ENCODE assay signal across 11 cellular contexts in genomic region chr16:70573451-70574121, GRCh38. TPM values are rescaled to one million over a fixed set of nuclear protein-coding genes. Genes with fewer than 3 reads are reported as not detected.
DNase-seq lines count a peak whose midpoint lies in the region; ATAC-seq, FAIRE-seq and TF ChIP-seq lines count a peak whose summit lies in the region.
"Had no signal": no experiment of that assay in that cellular context is flagged by ENCODE, and none has a peak within 500 bp of the region (broad histone marks: within the 10 kb centered on the region; RNA-seq: fewer than 3 reads in every experiment).

No MANE protein-coding gene starts in this region.

- peaks cover 9% of the 10 kb centered on the region for H3K79me2 ChIP-seq in astrocyte (ENCODE audit: insufficient read depth, low read length)

- ATAC-seq in heart right ventricle (peak; percentile 56 to 90 (median 84)), HG02840 (IDR thresholded peaks at IDR 0.05; ENCODE audit: low FRiP score, unreplicated experiment) (no peak)

- peak; percentile 52 for FAIRE-seq in astrocyte (lab: Jason Lieb, UNC)

- peak overlapping the region; percentile 52 for H3K4me2 ChIP-seq in astrocyte (ENCODE audit: low read length)

- H3K4me3 Mint-ChIP-seq in astrocyte (ENCODE audit: unreplicated experiment), result peak overlapping the region; percentile 67

- peaks cover 28% of the 10 kb centered on the region for H3K36me3 Mint-ChIP-seq in astrocyte (ENCODE audit: low read depth, unreplicated experiment)

- peaks cover 68% of the 10 kb centered on the region for H4K20me1 ChIP-seq in astrocyte (ENCODE audit: insufficient read depth, low read length)

- H3K27me3 Mint-ChIP-seq in astrocyte (ENCODE audit: low read depth, unreplicated experiment), result no peaks in the 10 kb centered on the region
- H3K27me3 Mint-ChIP-seq: naive B cell had no signal

- H3K27ac ChIP-seq in astrocyte (ENCODE audit: low read depth, low read length) (peak overlapping the region; percentile 74), heart right ventricle (peak overlapping the region; percentile 16 to 87 (median 72)), rectal smooth muscle tissue (ENCODE audit: low read depth, low read length) (peak overlapping the region; percentile 43)

- H3K9me3 ChIP-seq in astrocyte (ENCODE audit: insufficient read depth, low read depth, low read length) (no peaks in the 10 kb centered on the region), heart right ventricle (no peaks in the 10 kb centered on the region)

- H3K4me1 Mint-ChIP-seq in astrocyte (ENCODE audit: low read depth, unreplicated experiment), result peaks cover 59% of the 10 kb centered on the region

- no peak overlapping the region for H2AFZ ChIP-seq in astrocyte (ENCODE audit: low read depth, low read length)

- no peak for TF ChIP-seq CTCF in astrocyte (IDR thresholded peaks at IDR 0.05; ENCODE audit: insufficient read depth, low read depth, low read length)
- TF ChIP-seq CTCF in heart right ventricle (IDR thresholded peaks at IDR 0.05), result no peak

- H3K4me3 ChIP-seq in astrocyte (ENCODE audit: insufficient read depth, low read depth, low read length) (no peak overlapping the region), heart right ventricle (no peak overlapping the region), rectal smooth muscle tissue (ENCODE audit: low read length) (no peak overlapping the region)

- peak; percentile 74 for DNase-seq in GM03348 (ENCODE audit: low spot score)
- peak; percentile 93 for DNase-seq in astrocyte (ENCODE audit: low read depth)
- DNase-seq in heart right ventricle, result peak; percentile 49 to 77
- DNase-seq in DMS79 (lab: John Stamatoyannopoulos, UW), result no peak
- no peak for DNase-seq in activated gamma-delta T cell (lab: John Stamatoyannopoulos, UW)
- no peak for DNase-seq in NCI-H1048 (lab: John Stamatoyannopoulos, UW)
- DNase-seq: activated CD4-positive, alpha-beta T cell treated with anti-CD3 and anti-CD28 coated beads, Interleukin-2, amount 50 U/mL, for 4 hours; Kasumi-1; naive B cell had no signal

- H3K27ac Mint-ChIP-seq in astrocyte (ENCODE audit: unreplicated experiment), result peak overlapping the region; percentile 89

- H3K9ac ChIP-seq in astrocyte (ENCODE audit: low read length) (peak overlapping the region; percentile 16), rectal smooth muscle tissue (ENCODE audit: low read length) (no peak overlapping the region)

- H3K27me3 ChIP-seq in astrocyte (ENCODE audit: insufficient read depth, low read length) (no peaks in the 10 kb centered on the region), heart right ventricle (no peaks in the 10 kb centered on the region), rectal smooth muscle tissue (ENCODE audit: control insufficient read depth, insufficient read depth, low read length) (no peaks in the 10 kb centered on the region)

- 30 to 33% methylated on average over 5 of the region's 5 CpGs for WGBS in heart right ventricle, 2 donors

- H3K36me3 ChIP-seq in astrocyte (ENCODE audit: insufficient read depth, low read length) (peaks cover 48% of the 10 kb centered on the region), heart right ventricle (peaks cover 4 to 70% (median 39%) of the 10 kb centered on the region in 9 donors), rectal smooth muscle tissue (ENCODE audit: control insufficient read depth, insufficient read depth, low read length) (peaks cover 40% of the 10 kb centered on the region)

- peaks cover 57% of the 10 kb centered on the region for H3K4me1 ChIP-seq in astrocyte (ENCODE audit: insufficient read depth, low read length)
- H3K4me1 ChIP-seq in heart right ventricle, result peaks cover 6 to 67% (median 51%) of the 10 kb centered on the region in 9 donors
- peaks cover 9% of the 10 kb centered on the region for H3K4me1 ChIP-seq in rectal smooth muscle tissue (ENCODE audit: control insufficient read depth, insufficient read depth, low read length)

- no peaks in the 10 kb centered on the region for H3K9me3 Mint-ChIP-seq in astrocyte (ENCODE audit: unreplicated experiment)
- H3K9me3 Mint-ChIP-seq: naive B cell had no signal

- intact Hi-C loops in heart right ventricle (cut with DNase I), result loop anchor here in 3 of 10 donors (1.0 to 10.0 kb wide), 4 partner anchors 36 to 81 kb away; no protein-coding TSS in a partner anchor

RNA-seq across cellular contexts. Expression of gene SF3B3, which starts 50.0 kb away (rescaled TPM):
- total RNA-seq in astrocyte (174 and 179 TPM in 2 replicates), heart right ventricle (100 to 1,000 TPM; 121 to 188 (median 163) TPM)
- 10 to 100 TPM; 45.4 to 71.4 TPM for polyA plus RNA-seq in heart right ventricle

RNA-seq across cellular contexts. Expression of gene COG4, which starts 50.2 kb away (rescaled TPM):
- 41.7 and 42.6 TPM in 2 replicates for total RNA-seq in astrocyte
- 10 to 100 TPM; 33.3 to 56.8 (median 40.7) TPM for total RNA-seq in heart right ventricle
- polyA plus RNA-seq in heart right ventricle, result 10 to 100 TPM; 29.3 to 32.7 TPM

Comparison
In these comparisons a context has a peak if more than half of its experiments do, and no peak if none do; other contexts are left out.
1. DNase-seq: peak in GM03348 (single experiment), astrocyte (single experiment) and heart right ventricle (2 of 2); none in DMS79 (single experiment), activated gamma-delta T cell (single experiment) and NCI-H1048 (single experiment).
2. Peak in every context shown above with its lines, with median percentiles within 50 percentile points of each other: H3K27ac ChIP-seq.